In genomic region chr15:78907577-78907976, GRCh38 we compare ENCODE assay signal across 8 cellular contexts.
A peak's percentile ranks its signal among the peaks of the same experiment; 100 is the strongest.
DNase-seq lines count a peak whose midpoint lies in the region; ATAC-seq and TF ChIP-seq lines count a peak whose summit lies in the region.

No MANE protein-coding gene starts in this region.

- no peak for ATAC-seq in HG02884 (IDR thresholded peaks at IDR 0.05; ENCODE audit: unreplicated experiment)
- no peak for ATAC-seq in GM18858 (IDR thresholded peaks at IDR 0.05; ENCODE audit: unreplicated experiment)

- no peaks in the 10 kb centered on the region for H3K27me3 Mint-ChIP-seq in nephron progenitor cell (ENCODE audit: low read depth, poor library complexity)

- peak; percentile 42 for TF ChIP-seq CTCF in LNCaP clone FGC (IDR thresholded peaks at IDR 0.05; ENCODE audit: control insufficient read depth, extremely low read depth, insufficient read depth)
- peak; percentile 34 for TF ChIP-seq CTCF in cardiac fibroblast (IDR thresholded peaks at IDR 0.05; ENCODE audit: low read depth, low read length)
- TF ChIP-seq CTCF in nephron progenitor cell (IDR thresholded peaks at IDR 0.05), result peak; percentile 26

- no peaks in the 10 kb centered on the region for H3K9me3 Mint-ChIP-seq in nephron progenitor cell

- peaks cover 42% of the 10 kb centered on the region for H3K4me1 Mint-ChIP-seq in nephron progenitor cell

- H3K4me3 ChIP-seq in LNCaP clone FGC (ENCODE audit: low read depth, low read length) (no peak overlapping the region), cardiac fibroblast (replicated peaks in 1 of 2; ENCODE audit: low read depth in 2 of 2, low read length in 2 of 2) (no peak overlapping the region)

- no peak overlapping the region for H3K27ac Mint-ChIP-seq in nephron progenitor cell

- peak; percentile 9 for DNase-seq in DMS53 (lab: John Stamatoyannopoulos, UW)
- DNase-seq in DMS53 treated with DMSO at 0.1 percent for 48 hours (lab: John Stamatoyannopoulos, UW; ENCODE audit: unreplicated experiment), result no peak
- DNase-seq in LNCaP clone FGC (ENCODE audit: low read depth), result no peak
- DNase-seq in cardiac fibroblast (ENCODE audit: low read depth in 2 of 2), result no peak
- no peak for DNase-seq in nephron progenitor cell
- no peak for DNase-seq in activated CD4-positive, alpha-beta T cell treated with anti-CD3 and anti-CD28 coated beads for 4 hours

- H3K4me3 Mint-ChIP-seq in nephron progenitor cell, result no peak overlapping the region

- peaks cover 65% of the 10 kb centered on the region for H3K36me3 Mint-ChIP-seq in nephron progenitor cell (ENCODE audit: low read depth)
